In the genomic region with DNA sequence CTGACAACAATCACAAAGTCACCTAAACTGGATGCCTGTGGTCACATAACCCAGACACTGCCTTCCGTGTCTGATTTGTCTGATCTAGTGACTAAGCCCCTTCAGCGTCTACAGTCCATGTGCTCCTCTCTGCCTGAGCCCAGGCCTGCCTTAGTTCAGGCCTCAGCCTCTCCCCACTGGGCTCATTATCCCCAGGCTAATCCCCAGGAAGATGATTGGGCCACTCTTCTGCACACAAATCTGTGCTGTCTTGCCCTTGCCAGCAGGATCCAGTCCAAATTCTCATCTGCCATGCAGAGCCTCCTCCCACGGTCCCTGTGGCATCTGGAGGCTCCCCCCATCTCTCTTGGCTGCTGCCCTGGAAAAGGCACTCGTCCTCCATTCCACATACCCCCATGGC, we compare ENCODE assay signal across 15 cellular contexts.
A peak's percentile ranks its signal among the peaks of the same experiment; 100 is the strongest.
DNase-seq lines count a peak whose midpoint lies in the region; ATAC-seq and TF ChIP-seq lines count a peak whose summit lies in the region.
"Had no signal": no experiment of that assay in that cellular context is flagged by ENCODE, and none has a peak within 500 bp of the region (broad histone marks: within the 10 kb centered on the region; RNA-seq: fewer than 3 reads in every experiment).

No MANE protein-coding gene starts in this region.

- peaks cover 35% of the 10 kb centered on the region for H3K36me3 ChIP-seq in RWPE2 (ENCODE audit: low read depth)
- H3K36me3 ChIP-seq: MG63 had no signal

- H3K27ac ChIP-seq in RWPE2 (ENCODE audit: poor library complexity, severe bottlenecking): peak overlapping the region; percentile 45
- H3K27ac ChIP-seq: parathyroid adenoma had no signal

- ATAC-seq in RWPE2 (ENCODE audit: low read depth) (peak; percentile 97), HG03457 (IDR thresholded peaks at IDR 0.05; ENCODE audit: unreplicated experiment) (no peak), GM19324 (IDR thresholded peaks at IDR 0.05; ENCODE audit: low FRiP score, unreplicated experiment) (no peak)
- ATAC-seq: CD8-positive, alpha-beta T cell; stimulated activated naive CD8-positive, alpha-beta T cell treated with anti-CD3 and anti-CD28 coated beads, Interleukin-15, Interleukin-2, amounts not matched to agents 100 U/mL and 50 U/mL, for 24 hours had no signal

- H3K27me3 ChIP-seq in RWPE2 (ENCODE audit: insufficient read depth, poor library complexity, severe bottlenecking): no peaks in the 10 kb centered on the region
- H3K27me3 ChIP-seq: MG63 had no signal

- H3K4me1 ChIP-seq in RWPE2 (ENCODE audit: insufficient read depth, poor library complexity, severe bottlenecking): peaks cover 15% of the 10 kb centered on the region
- H3K4me1 ChIP-seq: parathyroid adenoma had no signal

- peak; percentile 2 for DNase-seq in DMS79 (lab: John Stamatoyannopoulos, UW)
- DNase-seq in NCI-H1092 (lab: John Stamatoyannopoulos, UW): peak; percentile 34
- DNase-seq in RWPE2 (ENCODE audit: low spot score): peak; percentile 78
- DNase-seq in myocyte (ENCODE audit: low read depth): peak; percentile 3
- DNase-seq in stimulated activated naive CD4-positive, alpha-beta T cell treated with Interleukin-2 at 50 U/mL for 16 hours (lab: John Stamatoyannopoulos, UW): no peak
- DNase-seq in DMS53 treated with DMSO at 0.1 percent for 48 hours (lab: John Stamatoyannopoulos, UW; ENCODE audit: unreplicated experiment): no peak
- DNase-seq: CD8-positive, alpha-beta T cell; cortex of kidney; foreskin melanocyte; MG63; stimulated activated CD4-positive, alpha-beta T cell treated with anti-CD3 and anti-CD28 coated beads, Interleukin-2, amount 100 ng/mL, for 48 hours; stimulated activated naive CD8-positive, alpha-beta T cell treated with anti-CD3 and anti-CD28 coated beads, Interleukin-15, Interleukin-2, amounts not matched to agents 100 U/mL and 50 U/mL, for 24 hours had no signal

- H3K9me3 ChIP-seq in RWPE2 (ENCODE audit: severe bottlenecking): no peaks in the 10 kb centered on the region
- H3K9me3 ChIP-seq: MG63 had no signal

- no peak for TF ChIP-seq CTCF in RWPE2 (IDR thresholded peaks at IDR 0.05; ENCODE audit: poor library complexity, severe bottlenecking)

- H3K4me3 ChIP-seq in RWPE2 (ENCODE audit: severe bottlenecking): no peak overlapping the region
- H3K4me3 ChIP-seq: MG63 had no signal

Comparison
In these comparisons a context has a peak if more than half of its experiments do, and no peak if none do; other contexts are left out.
1. DNase-seq: peak in DMS79 (single experiment), NCI-H1092 (single experiment), RWPE2 (single experiment) and myocyte (single experiment); none in stimulated activated naive CD4-positive, alpha-beta T cell treated with Interleukin-2 at 50 U/mL for 16 hours (single experiment) and DMS53 treated with DMSO at 0.1 percent for 48 hours (single experiment).